In the genomic region with DNA sequence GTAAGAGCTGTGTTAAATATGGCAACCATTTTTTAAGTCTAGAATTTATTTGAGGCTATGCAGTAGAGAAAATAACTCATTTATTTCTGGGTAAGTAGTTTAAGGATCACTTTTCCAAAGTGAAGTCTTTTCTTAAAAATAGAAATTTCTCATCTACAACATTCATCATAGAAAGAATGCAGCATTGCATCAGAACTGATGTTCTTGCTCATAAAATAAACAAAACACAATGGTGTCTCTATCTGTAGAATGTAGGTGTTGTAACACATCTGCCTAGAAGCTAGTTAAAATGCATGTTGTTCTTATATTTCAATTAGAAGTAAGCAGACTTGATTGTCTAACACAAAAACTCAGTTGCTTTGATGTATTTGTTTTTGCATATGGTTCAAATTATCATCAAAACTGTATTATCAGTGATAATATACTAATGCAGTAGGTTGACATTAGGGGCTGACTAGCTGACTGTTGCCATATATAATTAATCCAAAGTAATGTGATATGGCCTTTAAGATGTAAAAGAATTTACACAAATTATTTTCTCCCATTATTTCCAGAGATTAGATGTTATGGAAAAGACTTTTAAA, we compare ENCODE assay signal across 25 cellular contexts.
DNase-seq lines count a peak whose midpoint lies in the region; ATAC-seq, FAIRE-seq and TF ChIP-seq lines count a peak whose summit lies in the region.
"Had no signal": no experiment of that assay in that cellular context is flagged by ENCODE, and none has a peak within 500 bp of the region (broad histone marks: within the 10 kb centered on the region; RNA-seq: fewer than 3 reads in every experiment).

No MANE protein-coding gene starts in this region.

- no peaks in the 10 kb centered on the region for H3K36me3 ChIP-seq in PC-3 (ENCODE audit: low read depth, low read length)
- no peaks in the 10 kb centered on the region for H3K36me3 ChIP-seq in OCI-LY7 (ENCODE audit: insufficient read depth, low read length)
- H3K36me3 ChIP-seq: left ventricle myocardium inferior, suprapubic skin, vagina had no signal

- DNase-seq in AG20443 (ENCODE audit: low spot score) (peak; percentile 43), PC-3 (peak; percentile 70), dedifferentiated amniotic fluid mesenchymal stem cell (ENCODE audit: extremely low spot score) (peak; percentile 85), kidney glomerular epithelial cell (lab: John Stamatoyannopoulos, UW) (peak; percentile 34), OCI-LY7 (ENCODE audit: low spot score) (no peak), NCI-H446 treated with DMSO at 0.1 percent for 48 hours (lab: John Stamatoyannopoulos, UW) (no peak), HTR-8/SVneo (ENCODE audit: insufficient read length, low spot score) (no peak)
- DNase-seq: activated CD4-positive, alpha-beta T cell treated with anti-CD3 and anti-CD28 coated beads, Interleukin-2, amount 50 U/mL, for 4 hours; activated naive CD4-positive, alpha-beta T cell; activated T-cell treated with anti-CD3 and anti-CD28 coated beads, Interleukin-2, amount 50 U/mL, for 1 hour; aorta; CD8-positive, alpha-beta memory T cell; DMS79 treated with DMSO at 0.1 percent for 48 hours; left ventricle myocardium inferior; NCI-H1105; NCI-H2081 treated with DMSO at 0.1 percent for 48 hours; NCI-H524; retina; SIG-M5 had no signal

- no peak for TF ChIP-seq CTCF in PC-3 (conservative IDR thresholded peaks at IDR 0.05; ENCODE audit: low read depth, low read length)
- no peak for TF ChIP-seq CTCF in OCI-LY7 (conservative IDR thresholded peaks at IDR 0.05; ENCODE audit: low read length)

- H3K9me2 ChIP-seq in PC-3 (replicated peaks; ENCODE audit: low read length): no peaks in the 10 kb centered on the region
- no peaks in the 10 kb centered on the region for H3K9me2 ChIP-seq in OCI-LY7 (ENCODE audit: insufficient read depth, low read length)

- FAIRE-seq in HTR-8/SVneo (lab: Jason Lieb, UNC): no peak
- FAIRE-seq: colon had no signal

- peak overlapping the region; percentile 16; the same call in 1 of the 2 replicates for H3K4me2 ChIP-seq in PC-3 (ENCODE audit: low read length)
- no peak overlapping the region for H3K4me2 ChIP-seq in OCI-LY7 (ENCODE audit: low read length)
- H3K4me2 ChIP-seq: KMS-11 had no signal

- ATAC-seq in PC-3 (no peak), GM21786 (IDR thresholded peaks at IDR 0.05; ENCODE audit: unreplicated experiment) (no peak)

- H3K4me3 ChIP-seq in PC-3 (ENCODE audit: low read length): no peak overlapping the region
- no peak overlapping the region for H3K4me3 ChIP-seq in OCI-LY7 (ENCODE audit: low read depth, low read length, poor library complexity, severe bottlenecking)
- H3K4me3 ChIP-seq: left ventricle myocardium inferior, suprapubic skin, vagina had no signal

- CTCF ChIA-PET in PC-3 (lab: Charles Lee): no interaction called here
- CTCF ChIA-PET in OCI-LY7 (lab: Charles Lee; ENCODE audit: unreplicated experiment): no interaction called here

- intact Hi-C loops in PC-3 (cut with micrococcal nuclease): no loop called here
- intact Hi-C loops in OCI-LY7 (cut with micrococcal nuclease; ENCODE audit: unreplicated experiment): no loop called here

- H3K27me3 ChIP-seq in PC-3 (ENCODE audit: low read length): no peaks in the 10 kb centered on the region
- H3K27me3 ChIP-seq: suprapubic skin, vagina had no signal

- H3K79me2 ChIP-seq in PC-3 (ENCODE audit: low read length) (no peaks in the 10 kb centered on the region), OCI-LY7 (ENCODE audit: insufficient read depth, low read depth, low read length) (no peaks in the 10 kb centered on the region)

- H3K27ac ChIP-seq in PC-3 (ENCODE audit: low read length): no peak overlapping the region
- no peak overlapping the region for H3K27ac ChIP-seq in OCI-LY7 (ENCODE audit: low read depth, low read length, poor library complexity, severe bottlenecking)
- H3K27ac ChIP-seq: KMS-11, left ventricle myocardium inferior, suprapubic skin, vagina, VCaP had no signal

- no peak overlapping the region for H3K9ac ChIP-seq in PC-3 (ENCODE audit: low read length)
- H3K9ac ChIP-seq: KMS-11 had no signal

- POLR2A ChIA-PET in PC-3 (lab: Charles Lee; ENCODE audit: unreplicated experiment) (interaction anchor here (0.6 kb wide), 1 partner anchor 74 kb away, joined by 4 read pairs; no protein-coding TSS in a partner anchor), OCI-LY7 (lab: Charles Lee) (interaction anchor here (0.9 kb wide), 1 partner anchor 35 kb away, joined by 3 read pairs; no protein-coding TSS in a partner anchor)

- no peaks in the 10 kb centered on the region for H3F3A ChIP-seq in PC-3 (ENCODE audit: low read length, unreplicated experiment)

- H4K20me1 ChIP-seq in PC-3 (ENCODE audit: low read length): no peaks in the 10 kb centered on the region
- no peaks in the 10 kb centered on the region for H4K20me1 ChIP-seq in OCI-LY7 (ENCODE audit: insufficient read depth, low read length)

- no peak overlapping the region for H2AFZ ChIP-seq in PC-3 (ENCODE audit: low read length)
- H2AFZ ChIP-seq in OCI-LY7 (ENCODE audit: low read length): no peak overlapping the region

- H3K4me1 ChIP-seq in PC-3 (ENCODE audit: insufficient read depth, low read length) (peaks cover 23% of the 10 kb centered on the region), OCI-LY7 (ENCODE audit: insufficient read depth, low read length, poor library complexity, severe bottlenecking) (no peaks in the 10 kb centered on the region)
- H3K4me1 ChIP-seq: left ventricle myocardium inferior, suprapubic skin, vagina had no signal

- BruUV-seq in PC-3 (replicated peaks; lab: Mats Ljungman, UMichigan) (no TSS peak), OCI-LY7 (replicated peaks; lab: Mats Ljungman, UMichigan) (no TSS peak)

- H3K9me3 ChIP-seq in PC-3 (ENCODE audit: low read length) (no peaks in the 10 kb centered on the region), OCI-LY7 (ENCODE audit: low read length) (no peaks in the 10 kb centered on the region)
- H3K9me3 ChIP-seq: left ventricle myocardium inferior, suprapubic skin, vagina had no signal

Comparison
In these comparisons a context has a peak if more than half of its experiments do, and no peak if none do; other contexts are left out.
1. DNase-seq: peak in AG20443 (single experiment), PC-3 (single experiment), dedifferentiated amniotic fluid mesenchymal stem cell (single experiment) and kidney glomerular epithelial cell (single experiment); none in OCI-LY7 (single experiment), NCI-H446 treated with DMSO at 0.1 percent for 48 hours (single experiment) and HTR-8/SVneo (single experiment).